In genomic region chr6:160032538-160032937, GRCh38 we compare ENCODE assay signal across 16 cellular contexts.
"Had no signal": no experiment of that assay in that cellular context is flagged by ENCODE, and none has a peak within 500 bp of the region (broad histone marks: within the 10 kb centered on the region; RNA-seq: fewer than 3 reads in every experiment).

No MANE protein-coding gene starts in this region.

- H3K36me3 ChIP-seq: ovary had no signal

- H3K27me3 Mint-ChIP-seq: naive thymus-derived CD4-positive, alpha-beta T cell; type B pancreatic cell had no signal

- H3K9me3 ChIP-seq: heart left ventricle, ovary, suprapubic skin, thyroid gland had no signal

- ATAC-seq: heart left ventricle; naive thymus-derived CD4-positive, alpha-beta T cell; right cardiac atrium; stimulated activated naive CD8-positive, alpha-beta T cell treated with anti-CD3 and anti-CD28 coated beads, Interleukin-15, Interleukin-2, amounts not matched to agents 100 U/mL and 50 U/mL, for 24 hours had no signal

- H3K9me3 Mint-ChIP-seq: naive thymus-derived CD4-positive, alpha-beta T cell; neural progenitor cell; type B pancreatic cell had no signal

- H3K27ac ChIP-seq: coronary artery, heart left ventricle, neural progenitor cell, ovary, suprapubic skin, thyroid gland had no signal

- H2AFZ ChIP-seq: neural progenitor cell had no signal

- DNase-seq: effector CD4-positive, alpha-beta T cell; heart left ventricle; hippocampal formation; kidney glomerular epithelial cell; naive thymus-derived CD4-positive, alpha-beta T cell; nucleus accumbens; ovary; stimulated activated CD4-positive, alpha-beta T cell treated with anti-CD3 and anti-CD28 coated beads, Interleukin-2, amount 100 ng/mL, for 48 hours; stimulated activated naive CD8-positive, alpha-beta T cell treated with anti-CD3 and anti-CD28 coated beads, Interleukin-15, Interleukin-2, amounts not matched to agents 100 U/mL and 50 U/mL, for 24 hours; thyroid gland had no signal

- H3K9ac ChIP-seq: neural progenitor cell had no signal

- H3K4me2 ChIP-seq: neural progenitor cell, smooth muscle cell had no signal

- H3K27ac Mint-ChIP-seq: neural progenitor cell had no signal

- H3K4me3 ChIP-seq: coronary artery, heart left ventricle, neural progenitor cell, ovary, smooth muscle cell, suprapubic skin, thyroid gland had no signal

- H3K27me3 ChIP-seq: heart left ventricle, neural progenitor cell, ovary, suprapubic skin, thyroid gland had no signal

- H3K4me3 Mint-ChIP-seq: naive thymus-derived CD4-positive, alpha-beta T cell; neural progenitor cell; type B pancreatic cell had no signal
